In the genomic region with DNA sequence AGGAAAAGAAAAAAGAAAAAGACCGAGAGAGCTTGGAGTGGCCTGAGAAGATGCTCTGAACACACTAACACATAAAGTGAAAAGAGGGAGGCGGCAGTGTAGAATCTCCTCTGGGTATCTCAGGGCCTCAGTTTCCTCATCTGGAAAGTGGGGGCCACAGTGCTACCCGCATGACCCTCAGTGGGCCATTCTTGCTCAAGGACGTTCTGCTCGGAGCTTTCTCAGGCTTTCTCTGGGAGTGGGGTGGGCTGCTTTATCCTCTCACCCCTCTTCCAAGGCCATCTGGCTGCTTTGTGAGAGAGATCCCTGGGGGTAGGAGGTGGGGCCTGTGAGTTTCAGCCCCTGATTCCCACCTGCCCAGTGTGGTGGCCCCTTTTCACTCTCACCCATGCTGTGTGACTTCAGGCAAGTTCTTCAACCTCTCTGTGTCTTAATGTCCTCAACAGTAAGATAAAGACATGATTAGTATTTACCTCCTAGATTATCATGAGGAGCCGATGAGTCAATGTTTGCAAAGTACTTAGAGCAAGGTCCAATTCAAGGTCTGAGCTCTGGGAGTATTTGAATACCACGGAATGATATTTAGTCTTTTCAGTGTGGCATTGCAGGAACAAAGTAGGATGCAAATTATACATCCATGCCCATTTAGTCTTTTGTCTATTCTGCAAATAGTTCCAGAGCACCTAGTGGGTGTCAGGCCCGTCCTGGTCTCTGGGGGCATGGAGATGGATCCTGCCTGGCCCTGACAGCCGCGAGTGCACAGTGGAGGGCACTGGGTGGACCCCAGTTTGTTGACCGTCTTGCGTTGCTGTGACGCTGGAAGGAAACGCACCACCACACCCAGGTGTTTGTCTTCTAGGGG, we compare ENCODE assay signal across 14 cellular contexts. TPM values are rescaled to one million over a fixed set of nuclear protein-coding genes. Genes with fewer than 3 reads are reported as not detected.
A peak's percentile ranks its signal among the peaks of the same experiment; 100 is the strongest.
DNase-seq lines count a peak whose midpoint lies in the region; ATAC-seq, FAIRE-seq and TF ChIP-seq lines count a peak whose summit lies in the region.
"Had no signal": no experiment of that assay in that cellular context is flagged by ENCODE, and none has a peak within 500 bp of the region (broad histone marks: within the 10 kb centered on the region; RNA-seq: fewer than 3 reads in every experiment).

No MANE protein-coding gene starts in this region.

- no peak for ATAC-seq in GM12878
- ATAC-seq in GM19023 (IDR thresholded peaks at IDR 0.05; ENCODE audit: unreplicated experiment) = no peak

- H3K4me3 ChIP-seq in GM12878 = no peak overlapping the region
- no peak overlapping the region for H3K4me3 ChIP-seq in prostate gland
- H3K4me3 ChIP-seq: thoracic aorta had no signal

- no peak for FAIRE-seq in GM12878 (lab: Jason Lieb, UNC)

- 81% methylated on average over 14 of the region's 14 CpGs for WGBS in GM12878 (ENCODE audit: insufficient coverage, insufficient replicate concordance, low lambda C conversion rate, missing lambda C conversion rate)
- 79% methylated on average over 14 of the region's 14 CpGs for WGBS in prostate gland

- no peaks in the 10 kb centered on the region for H4K20me1 ChIP-seq in GM12878 (ENCODE audit: control insufficient read depth, insufficient read depth)

- H3K4me2 ChIP-seq in GM12878 (ENCODE audit: control insufficient read depth, insufficient read depth) = no peak overlapping the region

- no peak overlapping the region for H3K4me3 Mint-ChIP-seq in mesothelial cell of epicardium

- no TSS peak for BruUV-seq in GM12878 (replicated peaks; lab: Mats Ljungman, UMichigan)

- peaks cover 7% of the 10 kb centered on the region for H3K4me1 Mint-ChIP-seq in mesothelial cell of epicardium

- H3K4me1 ChIP-seq in GM12878 (ENCODE audit: control insufficient read depth, insufficient read depth, low read length) (peaks cover 61% of the 10 kb centered on the region), prostate gland (replicated peaks) (no peaks in the 10 kb centered on the region)

- H2AFZ ChIP-seq in GM12878 (ENCODE audit: control insufficient read depth, low read depth, low read length) = no peak overlapping the region

- no peak for TF ChIP-seq CTCF in GM12878 (IDR thresholded peaks at IDR 0.05 in 2 of 3, conservative IDR thresholded peaks at IDR 0.05 in 1 of 3; ENCODE audit: control insufficient read depth in 2 of 3, extremely low read depth in 1 of 3, insufficient read depth in 1 of 3, low read depth in 3 of 3, low read length in 3 of 3)
- TF ChIP-seq CTCF in mesothelial cell of epicardium (IDR thresholded peaks at IDR 0.05; ENCODE audit: unreplicated experiment) = no peak
- TF ChIP-seq CTCF in prostate gland (IDR thresholded peaks at IDR 0.05) = no peak

- H3K27me3 Mint-ChIP-seq in mesothelial cell of epicardium (ENCODE audit: low read depth) = no peaks in the 10 kb centered on the region

- POLR2A ChIA-PET in GM12878 (lab: Charles Lee) = interaction anchor here (0.6 to 3.0 kb wide), 4 partner anchors 45 to 110 kb away, joined by 3 to 13 read pairs (median 4); no protein-coding TSS in a partner anchor

- intact Hi-C loops in GM12878 (cut with micrococcal nuclease; ENCODE audit: unreplicated experiment) = loop anchor here (5.0 kb wide), 1 partner anchor 43 kb away; no protein-coding TSS in a partner anchor
- intact Hi-C loops in prostate gland (cut with DNase I) = loop anchor here (10.0 kb wide), 1 partner anchor 185 kb away; no protein-coding TSS in a partner anchor

- no peak for TF ChIP-seq EP300 in GM12878 (IDR thresholded peaks at IDR 0.05; ENCODE audit: borderline replicate concordance in 1 of 2, control insufficient read depth in 1 of 2, low read depth in 2 of 2, low read length in 2 of 2)

- in situ Hi-C loops in GM12878 (cut with MboI) = loop anchor here (5.0 kb wide), 1 partner anchor 108 kb away; no protein-coding TSS in a partner anchor

- H3K9me3 ChIP-seq in GM12878 (replicated peaks; ENCODE audit: control insufficient read depth, insufficient read depth, low read length) (peaks cover 4% of the 10 kb centered on the region; the same call in 2 of the 3 replicates), prostate gland (no peaks in the 10 kb centered on the region)
- H3K9me3 ChIP-seq: thoracic aorta had no signal

- peaks cover 46% of the 10 kb centered on the region for H3K79me2 ChIP-seq in GM12878 (ENCODE audit: control insufficient read depth, insufficient read depth, low read length)

- no peak overlapping the region for H3K9ac ChIP-seq in GM12878 (ENCODE audit: control insufficient read depth, insufficient read depth, low read length)

- H3K27ac ChIP-seq in GM12878 (ENCODE audit: control insufficient read depth, insufficient read depth) = no peak overlapping the region
- H3K27ac ChIP-seq in prostate gland = no peak overlapping the region
- H3K27ac ChIP-seq: thoracic aorta had no signal

- RAD21 ChIA-PET in GM12878 (lab: Charles Lee; ENCODE audit: unreplicated experiment) = interaction anchor here (0.6 to 5.2 kb wide), 2 partner anchors 25 to 109 kb away, joined by 3 to 28 read pairs; no protein-coding TSS in a partner anchor

- SMC1A ChIA-PET in GM12878 (lab: Charles Lee; ENCODE audit: uncharacterized antibody, unreplicated experiment) = interaction anchor here (1.2 to 2.2 kb wide), 3 partner anchors 9 to 104 kb away, joined by 4 to 7 read pairs (median 4); no protein-coding TSS in a partner anchor

- H3K27me3 ChIP-seq in GM12878 (replicated peaks in 1 of 2; ENCODE audit: control insufficient read depth in 2 of 2, insufficient read depth in 2 of 2, low read length in 1 of 2) (no peaks in the 10 kb centered on the region), prostate gland (replicated peaks; ENCODE audit: insufficient read depth) (no peaks in the 10 kb centered on the region)

- CTCF ChIA-PET in GM12878 (lab: Yijun Ruan, JAX) = interaction anchor here (1.4 to 5.3 kb wide), 2 partner anchors 110 kb away, joined by 6 to 44 read pairs; no protein-coding TSS in a partner anchor

- no peak for TF ChIP-seq RAD21 in GM12878 (IDR thresholded peaks at IDR 0.05; ENCODE audit: insufficient read depth, low read depth, low read length)

- peaks cover 5% of the 10 kb centered on the region for H3K36me3 Mint-ChIP-seq in mesothelial cell of epicardium

- peak; percentile 29 for DNase-seq in COLO668 (lab: John Stamatoyannopoulos, UW; ENCODE audit: unreplicated experiment)
- peak; percentile 34 for DNase-seq in NAMALWA (ENCODE audit: low spot score)
- DNase-seq in GM12878 (ENCODE audit: low read depth, low spot score) = no peak
- no peak for DNase-seq in mesothelial cell of epicardium (ENCODE audit: low spot score in 2 of 2, unreplicated experiment in 2 of 2)
- no peak for DNase-seq in HK-2 (ENCODE audit: unreplicated experiment)
- no peak for DNase-seq in prostate gland (ENCODE audit: low spot score)
- DNase-seq in activated CD8-positive, alpha-beta memory T cell treated with anti-CD3 and anti-CD28 coated beads for 24 hours = no peak
- DNase-seq: cerebellar nuclear complex; DMS 273 treated with DMSO at 0.1 percent for 48 hours; GOT3; head of caudate nucleus; stimulated activated CD4-positive, alpha-beta T cell treated with anti-CD3 and anti-CD28 coated beads, Interleukin-1b, Interleukin-23, amount 100 ng/mL, for 48 hours had no signal

- no peak for TF ChIP-seq POLR2A in GM12878 (IDR thresholded peaks at IDR 0.05; ENCODE audit: low read depth, low read length)
- no peak for TF ChIP-seq POLR2A in prostate gland (IDR thresholded peaks at IDR 0.05)

- no peaks in the 10 kb centered on the region for H3K9me3 Mint-ChIP-seq in mesothelial cell of epicardium

- H3K36me3 ChIP-seq in GM12878 (ENCODE audit: control insufficient read depth in 2 of 2, insufficient read depth in 2 of 2, low read length in 1 of 2) (peaks cover 23 to 44% of the 10 kb centered on the region in 2 experiments), prostate gland (peaks cover 0 to 5% of the 10 kb centered on the region in 2 donors)

- peak overlapping the region; percentile 53 for H3K27ac Mint-ChIP-seq in mesothelial cell of epicardium

TF ChIP-seq in GM12878, 131 proteins besides CTCF, POLR2A, EP300 and RAD21:
- TF ChIP-seq FOXM1 (IDR thresholded peaks at IDR 0.05; ENCODE audit: low read depth, low read length) (no peak), ZNF217 (IDR thresholded peaks at IDR 0.05) (no peak), SMARCA5 (IDR thresholded peaks at IDR 0.05) (peak; percentile 52; the same call in 1 of the 2 replicates), MTA3 (IDR thresholded peaks at IDR 0.05; ENCODE audit: borderline replicate concordance, low read length) (no peak), RAD51 (IDR thresholded peaks at IDR 0.05) (no peak)

RNA-seq across cellular contexts. Expression of gene SRC, which starts 34.3 kb away (rescaled TPM):
- total RNA-seq in GM12878 (2013; cell fraction: nucleolus; rRNA removed) = 118 and 148 TPM in 2 replicates
- total RNA-seq in GM12878 (2014; rRNA removed) (22.1 and 27.4 TPM in 2 replicates), GM12878 (2014; rRNA removed; fragmentation: Illumina TruSeq; extraction: Trizol) (19.3 and 20.0 TPM in 2 replicates), GM12878 (2021) (63.5 and 71.3 TPM in 2 replicates), mesothelial cell of epicardium (81.2 to 85.2 TPM (median 81.3 TPM) in 3 replicates), prostate gland (100 to 1,000 TPM in 1 of 2 donors, 10 to 100 TPM in 1; 61.2 to 149 TPM)
- polyA plus RNA-seq in GM12878 (2011; ENCODE audit: low read depth) = 15.0 TPM
- polyA plus RNA-seq in GM12878 (2011; rRNA removed) (18.4 and 32.0 TPM in 2 replicates), GM12878 (2014; fragmentation: Illumina TruSeq; extraction: Trizol) (20.3 and 33.1 TPM in 2 replicates), GM12878 (2014; fragmentation: Nextera tagmentation; extraction: Ambion mirVana) (under 1 TPM; 0.60 to 0.85 TPM), GM12878 (2014; rRNA removed) (47.1 and 61.4 TPM in 2 replicates), GM12878 (2016; fragmentation: Nextera tagmentation; extraction: Ambion mirVana) (10 to 100 TPM; 26.9 TPM)
- 41.3 and 47.7 TPM in 2 replicates for polyA plus RNA-seq in GM12878 (2011; cell fraction: cytosol; rRNA removed)
- polyA plus RNA-seq in GM12878 (2011; cell fraction: nucleus; rRNA removed) = 185 and 196 TPM in 2 replicates
- 25.3 and 26.0 TPM in 2 replicates for polyA plus RNA-seq in GM12878 (2012)
- polyA minus RNA-seq in GM12878 (2011; rRNA and poly(A)+ RNA removed) = 41.8 and 64.6 TPM in 2 replicates
- 22.9 and 30.8 TPM in 2 replicates for polyA minus RNA-seq in GM12878 (2011; cell fraction: cytosol; rRNA and poly(A)+ RNA removed)
- 42.9 and 73.0 TPM in 2 replicates for polyA minus RNA-seq in GM12878 (2011; cell fraction: nucleus; rRNA and poly(A)+ RNA removed)

Comparison
In these comparisons a context has a peak if more than half of its experiments do, and no peak if none do; other contexts are left out.
1. DNase-seq: peak in COLO668 (single experiment) and NAMALWA (single experiment); none in GM12878 (single experiment), mesothelial cell of epicardium (0 of 2), HK-2 (single experiment), prostate gland (single experiment) and activated CD8-positive, alpha-beta memory T cell treated with anti-CD3 and anti-CD28 coated beads for 24 hours (single experiment).